In genomic region chr17:21268596-21269188, GRCh38 we compare ENCODE assay signal across 1 cellular context.
TF ChIP-seq lines count a peak whose summit lies in the region.

No MANE protein-coding gene starts in this region.

TF ChIP-seq in SK-N-SH, 30 proteins besides CTCF, POLR2A, EP300 and RAD21 (continued from another document):
- no peak for TF ChIP-seq ZBTB33 (IDR thresholded peaks at IDR 0.05; ENCODE audit: borderline replicate concordance, low read depth)
- TF ChIP-seq FOXJ3 (CRISPR knock-in tag; IDR thresholded peaks at IDR 0.05), result no peak
- no peak for TF ChIP-seq GABPA (IDR thresholded peaks at IDR 0.05; ENCODE audit: low read depth)
- no peak for TF ChIP-seq TEAD4 (IDR thresholded peaks at IDR 0.05; ENCODE audit: borderline replicate concordance, insufficient read depth)
- no peak for TF ChIP-seq YY1 (IDR thresholded peaks at IDR 0.05; ENCODE audit: low read depth)
